1 cellular context compared by ENCODE assay signal in the genomic region with DNA sequence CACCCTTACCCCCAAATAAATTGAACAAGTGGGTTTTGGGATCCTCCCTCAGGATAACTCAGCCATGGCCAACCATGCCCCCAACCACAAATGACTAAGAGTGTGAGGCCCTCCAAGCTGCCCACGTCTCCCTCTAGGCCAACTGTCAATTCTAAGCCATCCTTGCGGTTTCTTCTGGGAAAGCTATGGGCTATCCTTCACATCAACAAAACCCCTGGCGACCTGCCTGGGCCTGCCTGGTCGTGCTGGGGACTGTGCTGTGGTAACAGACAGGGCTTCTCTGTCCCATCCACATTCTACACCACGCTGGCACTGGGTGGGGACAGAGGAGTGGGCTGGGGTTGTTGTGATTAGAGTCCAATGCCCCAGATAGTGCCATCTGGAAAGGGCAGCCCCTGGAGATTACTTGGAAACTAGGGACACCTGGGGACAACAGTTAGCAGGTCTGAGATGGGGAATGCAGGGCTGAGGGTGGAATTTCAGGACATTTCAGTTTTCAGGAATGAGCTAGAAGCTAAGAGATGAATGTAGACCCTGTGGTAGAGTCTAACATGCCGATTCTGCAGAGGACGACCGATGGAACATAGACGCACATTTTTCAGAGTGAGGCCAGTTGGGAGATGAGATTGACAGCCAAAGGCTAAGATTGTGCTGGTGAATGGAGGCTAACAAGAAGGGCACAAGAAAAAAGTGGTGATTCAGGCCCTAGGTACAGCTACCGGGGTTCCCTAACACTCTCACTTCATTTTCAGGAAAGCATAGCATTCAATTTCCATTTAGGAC.
TF ChIP-seq lines count a peak whose summit lies in the region.

No MANE protein-coding gene starts in this region.

TF ChIP-seq in HepG2, 621 proteins besides CTCF, POLR2A, EP300 and RAD21 (continued from another document and continues in another):
- TF ChIP-seq, protein P1, sequence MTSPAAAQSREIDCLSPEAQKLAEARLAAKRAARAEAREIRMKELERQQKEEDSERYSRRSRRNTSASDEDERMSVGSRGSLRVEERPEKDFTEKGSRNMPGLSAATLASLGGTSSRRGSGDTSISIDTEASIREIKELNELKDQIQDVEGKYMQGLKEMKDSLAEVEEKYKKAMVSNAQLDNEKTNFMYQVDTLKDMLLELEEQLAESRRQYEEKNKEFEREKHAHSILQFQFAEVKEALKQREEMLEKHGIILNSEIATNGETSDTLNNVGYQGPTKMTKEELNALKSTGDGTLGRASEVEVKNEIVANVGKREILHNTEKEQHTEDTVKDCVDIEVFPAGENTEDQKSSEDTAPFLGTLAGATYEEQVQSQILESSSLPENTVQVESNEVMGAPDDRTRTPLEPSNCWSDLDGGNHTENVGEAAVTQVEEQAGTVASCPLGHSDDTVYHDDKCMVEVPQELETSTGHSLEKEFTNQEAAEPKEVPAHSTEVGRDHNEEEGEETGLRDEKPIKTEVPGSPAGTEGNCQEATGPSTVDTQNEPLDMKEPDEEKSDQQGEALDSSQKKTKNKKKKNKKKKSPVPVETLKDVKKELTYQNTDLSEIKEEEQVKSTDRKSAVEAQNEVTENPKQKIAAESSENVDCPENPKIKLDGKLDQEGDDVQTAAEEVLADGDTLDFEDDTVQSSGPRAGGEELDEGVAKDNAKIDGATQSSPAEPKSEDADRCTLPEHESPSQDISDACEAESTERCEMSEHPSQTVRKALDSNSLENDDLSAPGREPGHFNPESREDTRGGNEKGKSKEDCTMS (CRISPR knock-in tag; conservative IDR thresholded peaks at IDR 0.05), result no peak
- TF ChIP-seq MED13 (CRISPR knock-in tag; IDR thresholded peaks at IDR 0.05) (peak; percentile 32; the same call in 1 of the 2 replicates), ZNF10 (CRISPR knock-in tag; IDR thresholded peaks at IDR 0.05; ENCODE audit: borderline replicate concordance, low read depth) (no peak), FIP1L1 (IDR thresholded peaks at IDR 0.05; ENCODE audit: borderline replicate concordance, insufficient read depth, low read depth, low read length) (0 out of 2 replicates have a peak, but pooled peaks have one; percentile 30), KLF15 (CRISPR knock-in tag; IDR thresholded peaks at IDR 0.05; ENCODE audit: borderline replicate concordance) (0 out of 2 replicates have a peak, but pooled peaks have one; percentile 2), SNAI1 (CRISPR knock-in tag; IDR thresholded peaks at IDR 0.05; ENCODE audit: borderline replicate concordance) (no peak), ZNF276 (CRISPR knock-in tag; IDR thresholded peaks at IDR 0.05; ENCODE audit: low read depth) (no peak), REPIN1 (CRISPR knock-in tag; IDR thresholded peaks at IDR 0.05; ENCODE audit: borderline replicate concordance, low read depth) (no peak), ZNF281 (CRISPR knock-in tag; IDR thresholded peaks at IDR 0.05; ENCODE audit: borderline replicate concordance) (no peak), ZNF772 (CRISPR knock-in tag; IDR thresholded peaks at IDR 0.05) (0 out of 2 replicates have a peak, but pooled peaks have one; percentile 25), ZBED4 (CRISPR knock-in tag; IDR thresholded peaks at IDR 0.05; ENCODE audit: borderline replicate concordance) (no peak), ZNF577 (CRISPR knock-in tag; IDR thresholded peaks at IDR 0.05; ENCODE audit: borderline replicate concordance, low read depth) (no peak), KLF16 (CRISPR knock-in tag; IDR thresholded peaks at IDR 0.05) (no peak), MTF1 (CRISPR knock-in tag; IDR thresholded peaks at IDR 0.05) (no peak), GZF1 (CRISPR knock-in tag; IDR thresholded peaks at IDR 0.05) (no peak), ZFP90 (CRISPR knock-in tag; IDR thresholded peaks at IDR 0.05; ENCODE audit: borderline replicate concordance) (no peak), MAFF (IDR thresholded peaks at IDR 0.05; ENCODE audit: low read depth, low read length) (no peak), FOXK1 (CRISPR knock-in tag; IDR thresholded peaks at IDR 0.05; ENCODE audit: borderline replicate concordance, low read depth) (no peak), RELA (CRISPR knock-in tag; IDR thresholded peaks at IDR 0.05) (no peak), ZFP37 (CRISPR knock-in tag; IDR thresholded peaks at IDR 0.05; ENCODE audit: borderline replicate concordance) (no peak), PRMT3 (CRISPR knock-in tag; IDR thresholded peaks at IDR 0.05; ENCODE audit: borderline replicate concordance, low read depth) (no peak), HOMEZ (CRISPR knock-in tag; IDR thresholded peaks at IDR 0.05; ENCODE audit: low read depth) (no peak), CBX5 (CRISPR knock-in tag; IDR thresholded peaks at IDR 0.05; ENCODE audit: borderline replicate concordance) (no peak), SAFB2 (CRISPR knock-in tag; IDR thresholded peaks at IDR 0.05; ENCODE audit: borderline replicate concordance, low read depth) (no peak), DRAP1 (CRISPR knock-in tag; IDR thresholded peaks at IDR 0.05) (no peak), KAT2B (IDR thresholded peaks at IDR 0.05; ENCODE audit: borderline replicate concordance, low read depth, low read length) (no peak), PITX1 (CRISPR knock-in tag; IDR thresholded peaks at IDR 0.05) (0 out of 2 replicates have a peak, but pooled peaks have one; percentile 4), ATF7-NPFF (CRISPR knock-in tag; IDR thresholded peaks at IDR 0.05; ENCODE audit: low read depth) (no peak)
- TF ChIP-seq, protein P2, sequence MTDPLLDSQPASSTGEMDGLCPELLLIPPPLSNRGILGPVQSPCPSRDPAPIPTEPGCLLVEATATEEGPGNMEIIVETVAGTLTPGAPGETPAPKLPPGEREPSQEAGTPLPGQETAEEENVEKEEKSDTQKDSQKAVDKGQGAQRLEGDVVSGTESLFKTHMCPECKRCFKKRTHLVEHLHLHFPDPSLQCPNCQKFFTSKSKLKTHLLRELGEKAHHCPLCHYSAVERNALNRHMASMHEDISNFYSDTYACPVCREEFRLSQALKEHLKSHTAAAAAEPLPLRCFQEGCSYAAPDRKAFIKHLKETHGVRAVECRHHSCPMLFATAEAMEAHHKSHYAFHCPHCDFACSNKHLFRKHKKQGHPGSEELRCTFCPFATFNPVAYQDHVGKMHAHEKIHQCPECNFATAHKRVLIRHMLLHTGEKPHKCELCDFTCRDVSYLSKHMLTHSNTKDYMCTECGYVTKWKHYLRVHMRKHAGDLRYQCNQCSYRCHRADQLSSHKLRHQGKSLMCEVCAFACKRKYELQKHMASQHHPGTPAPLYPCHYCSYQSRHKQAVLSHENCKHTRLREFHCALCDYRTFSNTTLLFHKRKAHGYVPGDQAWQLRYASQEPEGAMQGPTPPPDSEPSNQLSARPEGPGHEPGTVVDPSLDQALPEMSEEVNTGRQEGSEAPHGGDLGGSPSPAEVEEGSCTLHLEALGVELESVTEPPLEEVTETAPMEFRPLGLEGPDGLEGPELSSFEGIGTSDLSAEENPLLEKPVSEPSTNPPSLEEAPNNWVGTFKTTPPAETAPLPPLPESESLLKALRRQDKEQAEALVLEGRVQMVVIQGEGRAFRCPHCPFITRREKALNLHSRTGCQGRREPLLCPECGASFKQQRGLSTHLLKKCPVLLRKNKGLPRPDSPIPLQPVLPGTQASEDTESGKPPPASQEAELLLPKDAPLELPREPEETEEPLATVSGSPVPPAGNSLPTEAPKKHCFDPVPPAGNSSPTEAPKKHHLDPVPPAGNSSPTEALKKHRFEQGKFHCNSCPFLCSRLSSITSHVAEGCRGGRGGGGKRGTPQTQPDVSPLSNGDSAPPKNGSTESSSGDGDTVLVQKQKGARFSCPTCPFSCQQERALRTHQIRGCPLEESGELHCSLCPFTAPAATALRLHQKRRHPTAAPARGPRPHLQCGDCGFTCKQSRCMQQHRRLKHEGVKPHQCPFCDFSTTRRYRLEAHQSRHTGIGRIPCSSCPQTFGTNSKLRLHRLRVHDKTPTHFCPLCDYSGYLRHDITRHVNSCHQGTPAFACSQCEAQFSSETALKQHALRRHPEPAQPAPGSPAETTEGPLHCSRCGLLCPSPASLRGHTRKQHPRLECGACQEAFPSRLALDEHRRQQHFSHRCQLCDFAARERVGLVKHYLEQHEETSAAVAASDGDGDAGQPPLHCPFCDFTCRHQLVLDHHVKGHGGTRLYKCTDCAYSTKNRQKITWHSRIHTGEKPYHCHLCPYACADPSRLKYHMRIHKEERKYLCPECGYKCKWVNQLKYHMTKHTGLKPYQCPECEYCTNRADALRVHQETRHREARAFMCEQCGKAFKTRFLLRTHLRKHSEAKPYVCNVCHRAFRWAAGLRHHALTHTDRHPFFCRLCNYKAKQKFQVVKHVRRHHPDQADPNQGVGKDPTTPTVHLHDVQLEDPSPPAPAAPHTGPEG (CRISPR knock-in tag; IDR thresholded peaks at IDR 0.05), result 0 out of 2 replicates have a peak, but pooled peaks have one; percentile 53
- TF ChIP-seq, protein P3, sequence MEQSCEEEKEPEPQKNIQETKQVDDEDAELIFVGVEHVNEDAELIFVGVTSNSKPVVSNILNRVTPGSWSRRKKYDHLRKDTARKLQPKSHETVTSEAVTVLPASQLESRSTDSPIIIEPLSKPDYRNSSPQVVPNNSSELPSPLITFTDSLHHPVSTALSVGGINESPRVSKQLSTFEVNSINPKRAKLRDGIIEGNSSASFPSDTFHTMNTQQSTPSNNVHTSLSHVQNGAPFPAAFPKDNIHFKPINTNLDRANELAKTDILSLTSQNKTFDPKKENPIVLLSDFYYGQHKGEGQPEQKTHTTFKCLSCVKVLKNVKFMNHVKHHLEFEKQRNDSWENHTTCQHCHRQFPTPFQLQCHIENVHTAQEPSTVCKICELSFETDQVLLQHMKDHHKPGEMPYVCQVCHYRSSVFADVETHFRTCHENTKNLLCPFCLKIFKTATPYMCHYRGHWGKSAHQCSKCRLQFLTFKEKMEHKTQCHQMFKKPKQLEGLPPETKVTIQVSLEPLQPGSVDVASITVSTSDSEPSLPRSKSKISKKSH (CRISPR knock-in tag; IDR thresholded peaks at IDR 0.05; ENCODE audit: borderline replicate concordance), result no peak
